6 cellular contexts compared by ENCODE assay signal in the genomic region with DNA sequence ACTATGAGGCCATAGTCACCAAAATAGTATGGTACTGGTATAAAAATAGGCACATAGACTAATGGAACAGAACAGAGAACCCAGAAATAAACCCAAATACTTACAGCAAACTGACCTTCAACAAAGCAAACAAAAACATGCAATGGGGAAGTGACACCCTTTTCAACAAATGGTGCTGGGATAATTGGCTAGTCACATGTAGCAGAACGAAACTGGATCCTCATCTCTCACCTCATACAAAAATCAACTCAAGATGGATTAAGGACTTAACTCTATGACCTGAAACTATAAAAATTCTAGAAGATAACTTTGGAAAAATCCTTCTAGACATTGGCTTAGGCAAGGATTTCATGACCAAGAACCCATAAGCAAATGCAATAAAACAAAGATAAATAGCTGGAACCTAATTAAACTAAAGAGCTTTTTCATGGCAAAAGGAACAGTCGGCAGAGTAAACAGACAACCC. TPM values are rescaled to one million over a fixed set of nuclear protein-coding genes. Genes with fewer than 3 reads are reported as not detected.
"Had no signal": no experiment of that assay in that cellular context is flagged by ENCODE, and none has a peak within 500 bp of the region (broad histone marks: within the 10 kb centered on the region; RNA-seq: fewer than 3 reads in every experiment).

No MANE protein-coding gene starts in this region.

RNA-seq across cellular contexts. Expression of a gene that starts 52.9 kb away (rescaled TPM):
- total RNA-seq: M059J, NCI-H460, PC-9, Right ventricle myocardium superior, SJSA1 had no signal
- polyA plus RNA-seq: IgD-negative memory B cell had no signal
